ENCODE assay signal across 25 cellular contexts in genomic region chr19:11034449-11035213, GRCh38. TPM values are rescaled to one million over a fixed set of nuclear protein-coding genes. Genes with fewer than 3 reads are reported as not detected.
DNase-seq lines count a peak whose midpoint lies in the region; ATAC-seq and TF ChIP-seq lines count a peak whose summit lies in the region.
"Had no signal": no experiment of that assay in that cellular context is flagged by ENCODE, and none has a peak within 500 bp of the region (broad histone marks: within the 10 kb centered on the region; RNA-seq: fewer than 3 reads in every experiment).

No MANE protein-coding gene starts in this region.

- H3K4me1 ChIP-seq in BLaER1 (peaks cover 85% of the 10 kb centered on the region), PC-3 (ENCODE audit: insufficient read depth, low read length) (peaks cover 14% of the 10 kb centered on the region)
- H3K4me1 ChIP-seq: foreskin keratinocyte had no signal

- H3K27me3 Mint-ChIP-seq in effector memory CD8-positive, alpha-beta T cell = no peaks in the 10 kb centered on the region
- H3K27me3 Mint-ChIP-seq: activated CD4-positive, alpha-beta memory T cell treated with anti-CD3 and anti-CD28 coated beads, Interleukin-2, amount 10 ng/mL, durations not matched to agents 7 days and 5 days; type B pancreatic cell had no signal

- no peak overlapping the region for H3K4me3 Mint-ChIP-seq in effector memory CD8-positive, alpha-beta T cell
- H3K4me3 Mint-ChIP-seq: activated CD4-positive, alpha-beta memory T cell treated with anti-CD3 and anti-CD28 coated beads, Interleukin-2, amount 10 ng/mL, durations not matched to agents 7 days and 5 days; type B pancreatic cell had no signal

- H3K27ac Mint-ChIP-seq in effector memory CD8-positive, alpha-beta T cell = peak overlapping the region; percentile 46 to 65
- H3K27ac Mint-ChIP-seq: activated CD4-positive, alpha-beta memory T cell treated with anti-CD3 and anti-CD28 coated beads, Interleukin-2, amount 10 ng/mL, durations not matched to agents 7 days and 5 days had no signal

- no peak overlapping the region for H2AFZ ChIP-seq in PC-3 (ENCODE audit: low read length)

- BruUV-seq in PC-3 (replicated peaks; lab: Mats Ljungman, UMichigan) = no TSS peak

- intact Hi-C loops in PC-3 (cut with micrococcal nuclease) = loop anchor here (5.0 kb wide), 1 partner anchor 168 kb away; no protein-coding TSS in a partner anchor

- H3K9me2 ChIP-seq in PC-3 (replicated peaks; ENCODE audit: low read length) = no peaks in the 10 kb centered on the region

- peaks cover 13% of the 10 kb centered on the region; the same call in 1 of the 2 replicates for H3K79me2 ChIP-seq in PC-3 (ENCODE audit: low read length)

- DNase-seq in PC-3 = no peak
- no peak for DNase-seq in effector memory CD8-positive, alpha-beta T cell
- no peak for DNase-seq in HK-2 (ENCODE audit: unreplicated experiment)
- DNase-seq in NCI-H128 (lab: John Stamatoyannopoulos, UW; ENCODE audit: unreplicated experiment) = no peak
- DNase-seq: ACHN; activated CD4-positive, alpha-beta memory T cell treated with anti-CD3 and anti-CD28 coated beads, Interleukin-2, amount 10 ng/mL, durations not matched to agents 7 days and 5 days; activated CD4-positive, CD25-positive, alpha-beta regulatory T cell; activated T-cell treated with anti-CD3 and anti-CD28 coated beads for 4 hours; caudate nucleus; hippocampal formation; lower lobe of right lung; NCI-H2081 treated with DMSO at 0.1 percent for 48 hours; NCI-H446 treated with DMSO at 0.1 percent for 48 hours; stimulated activated naive CD4-positive, alpha-beta T cell treated with Interleukin-2 at 50 U/mL for 16 hours; T1000 had no signal

- peaks cover 13% of the 10 kb centered on the region for H3F3A ChIP-seq in PC-3 (ENCODE audit: low read length, unreplicated experiment)

- POLR2A ChIA-PET in PC-3 (lab: Charles Lee; ENCODE audit: unreplicated experiment) = no interaction called here

- H3K9me3 Mint-ChIP-seq in effector memory CD8-positive, alpha-beta T cell = no peaks in the 10 kb centered on the region
- H3K9me3 Mint-ChIP-seq: activated CD4-positive, alpha-beta memory T cell treated with anti-CD3 and anti-CD28 coated beads, Interleukin-2, amount 10 ng/mL, durations not matched to agents 7 days and 5 days; type B pancreatic cell had no signal

- TF ChIP-seq CTCF in PC-3 (conservative IDR thresholded peaks at IDR 0.05; ENCODE audit: low read depth, low read length) = no peak

- ATAC-seq in PC-3 (no peak), GM19463 (IDR thresholded peaks at IDR 0.05; ENCODE audit: unreplicated experiment) (no peak), HG02870 (IDR thresholded peaks at IDR 0.05; ENCODE audit: unreplicated experiment) (no peak)
- ATAC-seq in effector memory CD8-positive, alpha-beta T cell (replicated peaks) = no peak

- H4K20me1 ChIP-seq in BLaER1 (peaks cover 99% of the 10 kb centered on the region), PC-3 (ENCODE audit: low read length) (no peaks in the 10 kb centered on the region)

- H3K4me3 ChIP-seq in BLaER1 (peak overlapping the region; percentile 16; the same call in 1 of the 2 replicates), PC-3 (ENCODE audit: low read length) (no peak overlapping the region), skin epidermis (no peak overlapping the region)
- H3K4me3 ChIP-seq: lower lobe of right lung, Peyer's patch, smooth muscle cell had no signal

- H3K27me3 ChIP-seq in BLaER1 (no peaks in the 10 kb centered on the region), PC-3 (ENCODE audit: low read length) (no peaks in the 10 kb centered on the region)
- H3K27me3 ChIP-seq: foreskin keratinocyte, neutrophil, Peyer's patch had no signal

- H3K4me2 ChIP-seq in BLaER1 (peak overlapping the region; percentile 88), PC-3 (ENCODE audit: low read length) (no peak overlapping the region)
- H3K4me2 ChIP-seq: smooth muscle cell had no signal

- peak overlapping the region; percentile 53 for H3K9ac ChIP-seq in BLaER1
- H3K9ac ChIP-seq in PC-3 (ENCODE audit: low read length) = no peak overlapping the region

- H3K9me3 ChIP-seq in BLaER1 (no peaks in the 10 kb centered on the region), PC-3 (ENCODE audit: low read length) (no peaks in the 10 kb centered on the region)
- H3K9me3 ChIP-seq: lower lobe of right lung, neutrophil, Peyer's patch had no signal

- peaks cover 57% of the 10 kb centered on the region for H3K36me3 Mint-ChIP-seq in effector memory CD8-positive, alpha-beta T cell (ENCODE audit: insufficient read depth)

- CTCF ChIA-PET in PC-3 (lab: Charles Lee) = interaction anchor here (1.2 to 1.7 kb wide), 2 partner anchors 51 to 129 kb away, joined by 3 to 4 read pairs; no protein-coding TSS in a partner anchor

- H3K36me3 ChIP-seq in BLaER1 (peaks cover 91% of the 10 kb centered on the region), PC-3 (ENCODE audit: low read depth, low read length) (peaks cover 68% of the 10 kb centered on the region)

- H3K27ac ChIP-seq in BLaER1 = peak overlapping the region; percentile 79
- peak overlapping the region; percentile 64 for H3K27ac ChIP-seq in PC-3 (ENCODE audit: low read length)
- peak overlapping the region in 12 of 21 experiments; percentile 1 to 64 (median 35) for H3K27ac ChIP-seq in skin epidermis
- H3K27ac ChIP-seq: C4-2B, foreskin keratinocyte, lower lobe of right lung, neutrophil had no signal

- peaks cover 0 to 7% of the 10 kb centered on the region in 2 donors for H3K4me1 Mint-ChIP-seq in effector memory CD8-positive, alpha-beta T cell (ENCODE audit: low read depth in 2 of 2)

RNA-seq across cellular contexts. Expression of gene LDLR, which starts 54.6 kb away (rescaled TPM):
- 302 and 349 TPM in 2 replicates for total RNA-seq in PC-3 (2014; rRNA removed)
